In the genomic region with DNA sequence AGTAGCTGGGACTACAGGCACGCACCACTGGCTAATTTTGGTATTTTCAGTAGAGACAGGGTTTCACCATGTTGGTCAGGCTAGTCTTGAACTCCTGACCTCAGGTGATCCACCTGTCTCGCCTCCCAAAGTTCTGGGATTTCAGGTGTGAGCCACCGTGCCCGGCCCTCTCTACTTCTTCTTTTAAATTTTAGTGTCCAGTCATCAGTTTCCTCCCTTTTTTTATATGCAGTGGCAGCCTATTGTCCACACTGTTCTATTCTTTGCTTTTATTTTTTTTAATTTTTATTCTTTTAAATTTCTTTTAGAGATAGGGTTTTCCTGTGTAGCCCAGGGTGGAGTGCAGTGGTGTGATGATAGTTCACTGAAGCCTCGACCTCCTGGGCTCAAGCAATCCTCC, we compare ENCODE assay signal across 38 cellular contexts. TPM values are rescaled to one million over a fixed set of nuclear protein-coding genes. Genes with fewer than 3 reads are reported as not detected.
"Had no signal": no experiment of that assay in that cellular context is flagged by ENCODE, and none has a peak within 500 bp of the region (broad histone marks: within the 10 kb centered on the region; RNA-seq: fewer than 3 reads in every experiment).

No MANE protein-coding gene starts in this region.

- FAIRE-seq: astrocyte, TTC549 had no signal

- H3K4me3 Mint-ChIP-seq: activated B cell treated with CpG ODN at 0.5 μM for 24 hours; activated CD4-positive, alpha-beta memory T cell treated with anti-CD3 and anti-CD28 coated beads for 36 hours; activated CD4-positive, alpha-beta T cell treated with anti-CD3 and anti-CD28 coated beads, Interleukin-2, amount 10 ng/mL, durations not matched to agents 24 days and 14 days; activated CD8-positive, alpha-beta T cell treated with anti-CD3 and anti-CD28 coated beads for 36 hours; activated naive CD4-positive, alpha-beta T cell treated with anti-CD3 and anti-CD28 coated beads, Interleukin-2, amount 10 ng/mL, durations not matched to agents 7 days and 5 days; activated naive CD4-positive, alpha-beta T cell treated with anti-CD3 and anti-CD28 coated beads, Interleukin-2, amount 50 U/mL, for 24 hours; activated naive CD8-positive, alpha-beta T cell; activated naive CD8-positive, alpha-beta T cell treated with anti-CD3 and anti-CD28 coated beads, Interleukin-2, amount 10 ng/mL, durations not matched to agents 7 days and 5 days; activated naive CD8-positive, alpha-beta T cell treated with anti-CD3 and anti-CD28 coated beads, Interleukin-2, amount 50 U/mL, for 24 hours; activated T-cell treated with anti-CD3 and anti-CD28 coated beads, Interleukin-2, amount 50 U/mL, for 4 hours; activated T-cell treated with anti-CD3 and anti-CD28 coated beads, Interleukin-2, amount 50 U/mL, for 72 hours; activated T-helper 1 cell treated with anti-CD3 and anti-CD28 coated beads, Interleukin-12 subunit alpha, Interleukin-12 subunit beta, Interleukin-2, Interleukin-4 antibody, amounts not matched to agents 30 ng/mL and 10 ng/mL and 1 ng/mL, durations not matched to agents 14 hours and 24 hours and 36 hours; activated T-helper 17 cell treated with anti-CD3 and anti-CD28 coated beads, Interleukin-2, amount 50 U/mL, for 72 hours; T-helper 1 cell treated with Interleukin-12 subunit alpha and Interleukin-12 subunit beta and Interleukin-4 antibody, amounts not matched to agents 30 μg/mL and 1 μg/mL, for 36 hours; T-helper 2 cell treated with Interferon-gamma antibody and Interleukin-4, amounts not matched to agents 5 μg/mL and 100 μg/mL, for 36 hours had no signal

- H3K27me3 Mint-ChIP-seq: activated B cell treated with CpG ODN at 0.5 μM for 24 hours; activated CD4-positive, alpha-beta memory T cell treated with anti-CD3 and anti-CD28 coated beads for 36 hours; activated CD4-positive, alpha-beta T cell treated with anti-CD3 and anti-CD28 coated beads, Interleukin-2, amount 10 ng/mL, durations not matched to agents 24 days and 14 days; activated CD8-positive, alpha-beta T cell treated with anti-CD3 and anti-CD28 coated beads for 36 hours; activated naive CD4-positive, alpha-beta T cell treated with anti-CD3 and anti-CD28 coated beads, Interleukin-2, amount 10 ng/mL, durations not matched to agents 7 days and 5 days; activated naive CD4-positive, alpha-beta T cell treated with anti-CD3 and anti-CD28 coated beads, Interleukin-2, amount 50 U/mL, for 24 hours; activated naive CD8-positive, alpha-beta T cell; activated naive CD8-positive, alpha-beta T cell treated with anti-CD3 and anti-CD28 coated beads, Interleukin-2, amount 10 ng/mL, durations not matched to agents 7 days and 5 days; activated naive CD8-positive, alpha-beta T cell treated with anti-CD3 and anti-CD28 coated beads, Interleukin-2, amount 50 U/mL, for 24 hours; activated T-helper 17 cell treated with anti-CD3 and anti-CD28 coated beads, Interleukin-2, amount 50 U/mL, for 72 hours had no signal

- H3K9me3 Mint-ChIP-seq: activated B cell treated with CpG ODN at 0.5 μM for 24 hours; activated CD4-positive, alpha-beta memory T cell treated with anti-CD3 and anti-CD28 coated beads for 36 hours; activated CD4-positive, alpha-beta T cell treated with anti-CD3 and anti-CD28 coated beads, Interleukin-2, amount 10 ng/mL, durations not matched to agents 24 days and 14 days; activated CD8-positive, alpha-beta T cell treated with anti-CD3 and anti-CD28 coated beads for 36 hours; activated naive CD4-positive, alpha-beta T cell treated with anti-CD3 and anti-CD28 coated beads, Interleukin-2, amount 10 ng/mL, durations not matched to agents 7 days and 5 days; activated naive CD4-positive, alpha-beta T cell treated with anti-CD3 and anti-CD28 coated beads, Interleukin-2, amount 50 U/mL, for 24 hours; activated naive CD8-positive, alpha-beta T cell treated with anti-CD3 and anti-CD28 coated beads, Interleukin-2, amount 10 ng/mL, durations not matched to agents 7 days and 5 days; activated naive CD8-positive, alpha-beta T cell treated with anti-CD3 and anti-CD28 coated beads, Interleukin-2, amount 50 U/mL, for 24 hours; activated T-cell treated with anti-CD3 and anti-CD28 coated beads, Interleukin-2, amount 50 U/mL, for 4 hours; activated T-cell treated with anti-CD3 and anti-CD28 coated beads, Interleukin-2, amount 50 U/mL, for 72 hours; activated T-helper 1 cell treated with anti-CD3 and anti-CD28 coated beads, Interleukin-12 subunit alpha, Interleukin-12 subunit beta, Interleukin-2, Interleukin-4 antibody, amounts not matched to agents 30 ng/mL and 10 ng/mL and 1 ng/mL, durations not matched to agents 14 hours and 24 hours and 36 hours; activated T-helper 17 cell treated with anti-CD3 and anti-CD28 coated beads, Interleukin-2, amount 50 U/mL, for 72 hours; T-helper 1 cell treated with Interleukin-12 subunit alpha and Interleukin-12 subunit beta and Interleukin-4 antibody, amounts not matched to agents 30 μg/mL and 1 μg/mL, for 36 hours; T-helper 2 cell treated with Interferon-gamma antibody and Interleukin-4, amounts not matched to agents 5 μg/mL and 100 μg/mL, for 36 hours had no signal

- H3K36me3 Mint-ChIP-seq: activated CD4-positive, alpha-beta memory T cell treated with anti-CD3 and anti-CD28 coated beads for 36 hours; activated naive CD4-positive, alpha-beta T cell treated with anti-CD3 and anti-CD28 coated beads, Interleukin-2, amount 10 ng/mL, durations not matched to agents 7 days and 5 days; activated naive CD8-positive, alpha-beta T cell treated with anti-CD3 and anti-CD28 coated beads, Interleukin-2, amount 10 ng/mL, durations not matched to agents 7 days and 5 days had no signal

- DNase-seq: activated B cell treated with CpG ODN at 0.5 μM for 24 hours; activated CD4-positive, alpha-beta memory T cell treated with anti-CD3 and anti-CD28 coated beads for 36 hours; activated CD4-positive, alpha-beta T cell treated with anti-CD3 and anti-CD28 coated beads for 4 hours; activated CD4-positive, alpha-beta T cell treated with anti-CD3 and anti-CD28 coated beads, Interleukin-2, amount 10 ng/mL, durations not matched to agents 24 days and 14 days; activated CD4-positive, alpha-beta T cell treated with anti-CD3 and anti-CD28 coated beads, Interleukin-2, amount 50 U/mL, for 1 hour; activated CD4-positive, alpha-beta T cell treated with anti-CD3 and anti-CD28 coated beads, Interleukin-2, amount 50 U/mL, for 4 hours; activated CD4-positive, CD25-positive, alpha-beta regulatory T cell treated with anti-CD3 and anti-CD28 coated beads, Interleukin-2, amount 50 U/mL, for 72 hours; activated CD8-positive, alpha-beta memory T cell treated with anti-CD3 and anti-CD28 coated beads, Interleukin-2, amount 50 U/mL, for 4 hours; activated CD8-positive, alpha-beta T cell treated with anti-CD3 and anti-CD28 coated beads for 36 hours; activated effector memory CD4-positive, alpha-beta T cell treated with anti-CD3 and anti-CD28 coated beads, Interleukin-2, amount 50 U/mL, for 16 hours; activated gamma-delta T cell treated with Interleukin-2 at 50 U/mL for 16 hours; activated naive CD4-positive, alpha-beta T cell; activated naive CD4-positive, alpha-beta T cell treated with anti-CD3 and anti-CD28 coated beads, Interleukin-2, amount 10 ng/mL, durations not matched to agents 7 days and 5 days; activated naive CD8-positive, alpha-beta T cell treated with anti-CD3 and anti-CD28 coated beads, Interleukin-2, amount 10 ng/mL, durations not matched to agents 7 days and 5 days; activated naive CD8-positive, alpha-beta T cell treated with anti-CD3 and anti-CD28 coated beads, Interleukin-2, amount 50 U/mL, for 24 hours; activated T-cell treated with anti-CD3 and anti-CD28 coated beads for 4 hours; activated T-cell treated with anti-CD3 and anti-CD28 coated beads, Interleukin-2, amount 50 U/mL, for 1 hour; activated T-cell treated with anti-CD3 and anti-CD28 coated beads, Interleukin-2, amount 50 U/mL, for 4 hours; activated T-cell treated with anti-CD3 and anti-CD28 coated beads, Interleukin-2, amount 50 U/mL, for 72 hours; amygdala; anterior cingulate cortex; body of pancreas; brain microvascular endothelial cell; central memory CD4-positive, alpha-beta T cell; T-helper 1 cell; T-helper 2 cell; T-helper 9 cell had no signal

- H3K4me1 Mint-ChIP-seq: activated B cell treated with CpG ODN at 0.5 μM for 24 hours; activated naive CD4-positive, alpha-beta T cell treated with anti-CD3 and anti-CD28 coated beads, Interleukin-2, amount 10 ng/mL, durations not matched to agents 7 days and 5 days; activated naive CD4-positive, alpha-beta T cell treated with anti-CD3 and anti-CD28 coated beads, Interleukin-2, amount 50 U/mL, for 24 hours; activated naive CD8-positive, alpha-beta T cell treated with anti-CD3 and anti-CD28 coated beads, Interleukin-2, amount 10 ng/mL, durations not matched to agents 7 days and 5 days; activated naive CD8-positive, alpha-beta T cell treated with anti-CD3 and anti-CD28 coated beads, Interleukin-2, amount 50 U/mL, for 24 hours had no signal

- H3K27me3 ChIP-seq: body of pancreas, brain microvascular endothelial cell, breast epithelium had no signal

- H3K27ac ChIP-seq: body of pancreas, brain microvascular endothelial cell, breast epithelium, VCaP had no signal

- H3K4me1 ChIP-seq: body of pancreas, breast epithelium had no signal

- H3K27ac Mint-ChIP-seq: activated B cell treated with CpG ODN at 0.5 μM for 24 hours; activated CD4-positive, alpha-beta memory T cell treated with anti-CD3 and anti-CD28 coated beads for 36 hours; activated CD4-positive, alpha-beta T cell treated with anti-CD3 and anti-CD28 coated beads, Interleukin-2, amount 10 ng/mL, durations not matched to agents 24 days and 14 days; activated CD8-positive, alpha-beta T cell treated with anti-CD3 and anti-CD28 coated beads for 36 hours; activated naive CD4-positive, alpha-beta T cell treated with anti-CD3 and anti-CD28 coated beads, Interleukin-2, amount 10 ng/mL, durations not matched to agents 7 days and 5 days; activated naive CD4-positive, alpha-beta T cell treated with anti-CD3 and anti-CD28 coated beads, Interleukin-2, amount 50 U/mL, for 24 hours; activated naive CD8-positive, alpha-beta T cell; activated naive CD8-positive, alpha-beta T cell treated with anti-CD3 and anti-CD28 coated beads, Interleukin-2, amount 10 ng/mL, durations not matched to agents 7 days and 5 days; activated naive CD8-positive, alpha-beta T cell treated with anti-CD3 and anti-CD28 coated beads, Interleukin-2, amount 50 U/mL, for 24 hours; activated T-cell treated with anti-CD3 and anti-CD28 coated beads, Interleukin-2, amount 50 U/mL, for 72 hours; activated T-helper 1 cell treated with anti-CD3 and anti-CD28 coated beads, Interleukin-12 subunit alpha, Interleukin-12 subunit beta, Interleukin-2, Interleukin-4 antibody, amounts not matched to agents 30 ng/mL and 10 ng/mL and 1 ng/mL, durations not matched to agents 14 hours and 24 hours and 36 hours; activated T-helper 17 cell treated with anti-CD3 and anti-CD28 coated beads, Interleukin-2, amount 50 U/mL, for 72 hours; T-helper 1 cell treated with Interleukin-12 subunit alpha and Interleukin-12 subunit beta and Interleukin-4 antibody, amounts not matched to agents 30 μg/mL and 1 μg/mL, for 36 hours; T-helper 2 cell treated with Interferon-gamma antibody and Interleukin-4, amounts not matched to agents 5 μg/mL and 100 μg/mL, for 36 hours had no signal

- H3K4me3 ChIP-seq: body of pancreas, breast epithelium had no signal

- H3K9me3 ChIP-seq: body of pancreas, breast epithelium had no signal

- H3K36me3 ChIP-seq: brain microvascular endothelial cell, breast epithelium had no signal

- ATAC-seq: activated CD8-positive, alpha-beta T cell treated with anti-CD3 and anti-CD28 coated beads for 36 hours; activated naive CD8-positive, alpha-beta T cell treated with anti-CD3 and anti-CD28 coated beads, Interleukin-2, amount 50 U/mL, for 24 hours; activated T-cell treated with anti-CD3 and anti-CD28 coated beads, Interleukin-2, amount 50 U/mL, for 4 hours; activated T-cell treated with anti-CD3 and anti-CD28 coated beads, Interleukin-2, amount 50 U/mL, for 72 hours; activated T-helper 17 cell treated with anti-CD3 and anti-CD28 coated beads, Interleukin-2, amount 50 U/mL, for 72 hours; body of pancreas had no signal

RNA-seq across cellular contexts. Expression of gene EFCAB8, which starts 12.3 kb away (rescaled TPM):
- total RNA-seq: cardiac septum had no signal
